In genomic region chr11:88357323-88358039, GRCh38 we compare ENCODE assay signal across 8 cellular contexts. TPM values are rescaled to one million over a fixed set of nuclear protein-coding genes. Genes with fewer than 3 reads are reported as not detected.
DNase-seq lines count a peak whose midpoint lies in the region; ATAC-seq, FAIRE-seq and TF ChIP-seq lines count a peak whose summit lies in the region.

No MANE protein-coding gene starts in this region.

- no peaks in the 10 kb centered on the region for H3K9me3 ChIP-seq in A549
- no peaks in the 10 kb centered on the region for H3K9me3 ChIP-seq in SJSA1 (replicated peaks)
- no peaks in the 10 kb centered on the region for H3K9me3 ChIP-seq in lower lobe of right lung

- TF ChIP-seq CTCF in A549 (IDR thresholded peaks at IDR 0.05) (no peak), lower lobe of right lung (IDR thresholded peaks at IDR 0.05) (no peak)

- H3K4me3 ChIP-seq in A549: no peak overlapping the region
- H3K4me3 ChIP-seq in SJSA1: no peak overlapping the region
- H3K4me3 ChIP-seq in lower lobe of right lung: no peak overlapping the region

- H3K36me3 ChIP-seq in SJSA1 (no peaks in the 10 kb centered on the region), lower lobe of right lung (no peaks in the 10 kb centered on the region)

- 74% methylated on average over 3 of the region's 3 CpGs for whole genome bisulfite sequencing in A549 (ENCODE audit: missing lambda C conversion rate)

- H3K27ac ChIP-seq in A549: peak overlapping the region; percentile 57 to 77
- H3K27ac ChIP-seq in SJSA1: 0 out of 2 replicates have a peak overlapping the region, but pooled peaks have one; percentile 32
- H3K27ac ChIP-seq in lower lobe of right lung: peak overlapping the region; percentile 9

- TF ChIP-seq EP300 in A549 (IDR thresholded peaks at IDR 0.05): no peak

- peak overlapping the region; percentile 41 for H3K4me2 ChIP-seq in A549

- no peak for TF ChIP-seq POLR2A in A549 (IDR thresholded peaks at IDR 0.05; ENCODE audit: low read length)

- intact Hi-C loops in lower lobe of right lung (cut with DNase I): no loop called here

- DNase-seq in A549 (ENCODE audit: low read depth in 1 of 2, low spot score in 1 of 2) (peak in 1 of 2 experiments; percentile 47), SJSA1 (ENCODE audit: low read depth in 1 of 2, low spot score in 2 of 2) (peak in 1 of 2 experiments; percentile 55), lower lobe of right lung (no peak), NK-92 (lab: John Stamatoyannopoulos, UW; ENCODE audit: unreplicated experiment) (no peak), NCI-H226 (no peak)
- no peak for DNase-seq in effector CD8-positive, alpha-beta T cell (lab: John Stamatoyannopoulos, UW)

- POLR2A ChIA-PET in A549 (lab: Yijun Ruan, JAX): interaction anchor here (0.6 to 1.8 kb wide), 2 partner anchors 20 kb away, joined by 4 to 12 read pairs; partner anchors contain the start of gene CTSC

- CTCF ChIA-PET in A549 (lab: Yijun Ruan, JAX): interaction anchor here (1.1 kb wide), 2 partner anchors 8 to 126 kb away, joined by 3 read pairs; no protein-coding TSS in a partner anchor

- FAIRE-seq in A549 (lab: Jason Lieb, UNC): peak; percentile 23

- ATAC-seq in A549 (peak; percentile 54 to 73; a peak in 4 of 6 replicates), GM18519 (IDR thresholded peaks at IDR 0.05; ENCODE audit: low FRiP score, unreplicated experiment) (peak; percentile 43), HG02870 (IDR thresholded peaks at IDR 0.05; ENCODE audit: unreplicated experiment) (peak; percentile 58), lower lobe of right lung (peak in 1 of 2 donors; percentile 69)

- H3K27me3 ChIP-seq in SJSA1 (replicated peaks) (no peaks in the 10 kb centered on the region), lower lobe of right lung (ENCODE audit: low read depth) (no peaks in the 10 kb centered on the region)

- H3K4me1 ChIP-seq in A549: peaks cover 15% of the 10 kb centered on the region
- peaks cover 15% of the 10 kb centered on the region for H3K4me1 ChIP-seq in SJSA1 (replicated peaks)
- H3K4me1 ChIP-seq in lower lobe of right lung: peaks cover 43% of the 10 kb centered on the region

- TF ChIP-seq RAD21 in A549 (conservative IDR thresholded peaks at IDR 0.05 in 1 of 2, IDR thresholded peaks at IDR 0.05 in 1 of 2): no peak

TF ChIP-seq in A549, 52 proteins besides CTCF, POLR2A, EP300 and RAD21:
- TF ChIP-seq FOSL2 (IDR thresholded peaks at IDR 0.05): no peak
- TF ChIP-seq FOSL2 (CRISPR knock-in tag; IDR thresholded peaks at IDR 0.05): 0 out of 2 replicates have a peak, but pooled peaks have one; percentile 15
- peak; percentile 90 for TF ChIP-seq MAFK (IDR thresholded peaks at IDR 0.05; ENCODE audit: partially characterized antibody)
- TF ChIP-seq REST (IDR thresholded peaks at IDR 0.05): no peak
- no peak for TF ChIP-seq POLR2AphosphoS2 (conservative IDR thresholded peaks at IDR 0.05; ENCODE audit: low read length)
- peak; percentile 78 for TF ChIP-seq NFE2L2 (conservative IDR thresholded peaks at IDR 0.05; ENCODE audit: low read length)
- TF ChIP-seq JUNB (IDR thresholded peaks at IDR 0.05): peak; percentile 28; the same call in 1 of the 2 replicates

RNA-seq across cellular contexts. Expression of gene CTSC, which starts 19.9 kb away (rescaled TPM):
- 118 and 123 TPM in 2 replicates for polyA plus RNA-seq in A549 (2011; rRNA removed)
- polyA plus RNA-seq in A549 (2012; cell fraction: cytosol; rRNA removed): 32.8 and 37.0 TPM in 2 replicates
- 43.0 and 48.9 TPM in 2 replicates for polyA plus RNA-seq in A549 (2012; cell fraction: nucleus; rRNA removed)
- polyA plus RNA-seq in A549 (2017; fragmentation: RNase III; extraction: RNeasy Plus Mini Kit Qiagen cat#74134 plus additional on column Dnase treatment): 50.0 to 50.9 TPM (median 50.3 TPM) in 3 replicates
- 25.9 and 31.4 TPM in 2 replicates for polyA minus RNA-seq in A549 (2011; rRNA and poly(A)+ RNA removed)
- 1.6 and 3.6 TPM in 2 replicates for total RNA-seq in SJSA1 (2014; rRNA removed; shearing (Covaris generic))
- 445 TPM for total RNA-seq in lower lobe of right lung

Comparison
In these comparisons a context has a peak if more than half of its experiments do, and no peak if none do; other contexts are left out.
1. H3K27ac ChIP-seq: peak in every context shown above with its lines; median percentile 67 in A549; 32 in SJSA1; 9 in lower lobe of right lung.
2. RNA of gene CTSC, which starts 19.9 kb away (total RNA-seq): 445 TPM in lower lobe of right lung (single experiment); 1.6 to 3.6 TPM in SJSA1; every median in the first group is over 10 times any median in the second.